ENCODE assay signal across 8 cellular contexts in genomic region chr11:111978028-111978771, GRCh38. TPM values are rescaled to one million over a fixed set of nuclear protein-coding genes. Genes with fewer than 3 reads are reported as not detected.
A peak's percentile ranks its signal among the peaks of the same experiment; 100 is the strongest.
DNase-seq lines count a peak whose midpoint lies in the region; ATAC-seq and TF ChIP-seq lines count a peak whose summit lies in the region.

No MANE protein-coding gene starts in this region.

- no peaks in the 10 kb centered on the region for H3K9me3 ChIP-seq in mesodermal cell (ENCODE audit: control insufficient read depth, low read length)

- H3K4me3 Mint-ChIP-seq in type B pancreatic cell = peak overlapping the region; percentile 86

- H3K27ac Mint-ChIP-seq in type B pancreatic cell = peak overlapping the region; percentile 50

- H3K4me1 Mint-ChIP-seq in type B pancreatic cell (ENCODE audit: unreplicated experiment) = peaks cover 33% of the 10 kb centered on the region

- no peaks in the 10 kb centered on the region for H3K9me3 Mint-ChIP-seq in type B pancreatic cell

- peaks cover 4% of the 10 kb centered on the region for H3K27me3 Mint-ChIP-seq in type B pancreatic cell

- no peaks in the 10 kb centered on the region for H3K36me3 Mint-ChIP-seq in type B pancreatic cell

- 0 to 5% methylated on average over 3 to 5 of the region's 8 CpGs for WGBS in mesodermal cell (ENCODE audit: insufficient coverage in 2 of 2), 2 experiments

- no peak overlapping the region for H3K27ac ChIP-seq in mesodermal cell (ENCODE audit: low read depth, low read length, severe bottlenecking)

- peaks cover 30% of the 10 kb centered on the region for H3K4me1 ChIP-seq in mesodermal cell (ENCODE audit: control insufficient read depth, insufficient read depth, low read length, poor library complexity, severe bottlenecking)

- peaks cover 24% of the 10 kb centered on the region for H3K36me3 ChIP-seq in mesodermal cell (ENCODE audit: control insufficient read depth, insufficient read depth, low read length)

- H3K4me3 ChIP-seq in mesodermal cell (ENCODE audit: extremely low read depth, insufficient read depth, low read length, poor library complexity, severe bottlenecking) = peak overlapping the region; percentile 54

- peak; percentile 74 for DNase-seq in HCEC 1CT
- peak; percentile 14 for DNase-seq in T1000 (lab: John Stamatoyannopoulos, UW)
- peak; percentile 89 for DNase-seq in epidermal melanocyte (ENCODE audit: insufficient read length, low spot score)
- no peak for DNase-seq in type B pancreatic cell (ENCODE audit: extremely low spot score, unreplicated experiment)
- DNase-seq in stimulated activated CD4-positive, alpha-beta T cell treated with anti-CD3 and anti-CD28 coated beads, Interleukin-2, amount 100 ng/mL, for 48 hours = no peak
- no peak for DNase-seq in activated CD4-positive, alpha-beta T cell treated with anti-CD3 and anti-CD28 coated beads for 48 hours

- peak; percentile 33 for TF ChIP-seq CTCF in type B pancreatic cell (conservative IDR thresholded peaks at IDR 0.05)

- no peak for ATAC-seq in GM19324 (IDR thresholded peaks at IDR 0.05; ENCODE audit: low FRiP score, unreplicated experiment)

RNA-seq across cellular contexts. Expression of gene DIXDC1, which starts 41.1 kb away (rescaled TPM):
- 17.2 TPM for polyA plus RNA-seq in mesodermal cell (2013, experiment 1 of 2)
- polyA plus RNA-seq in mesodermal cell (2013, experiment 2 of 2) = 15.0 TPM
- total RNA-seq in type B pancreatic cell (ENCODE audit: low replicate concordance) = 4.8 and 22.0 TPM in 2 replicates

RNA-seq across cellular contexts. Expression of gene DLAT, which starts 47.0 kb away (rescaled TPM):
- polyA plus RNA-seq in mesodermal cell (2013, experiment 1 of 2) = 48.1 TPM
- 50.3 TPM for polyA plus RNA-seq in mesodermal cell (2013, experiment 2 of 2)
- total RNA-seq in type B pancreatic cell (ENCODE audit: low replicate concordance) = 43.8 and 46.8 TPM in 2 replicates

RNA-seq across cellular contexts. Expression of gene C11orf52, which starts 59.5 kb away (rescaled TPM):
- 0.96 TPM for polyA plus RNA-seq in mesodermal cell (2013, experiment 1 of 2)
- 0.81 TPM for polyA plus RNA-seq in mesodermal cell (2013, experiment 2 of 2)
- total RNA-seq in type B pancreatic cell (ENCODE audit: low replicate concordance) = 1.8 and 7.6 TPM in 2 replicates

Comparison
In these comparisons a context has a peak if more than half of its experiments do, and no peak if none do; other contexts are left out.
1. DNase-seq: peak in HCEC 1CT (single experiment), T1000 (single experiment) and epidermal melanocyte (single experiment); none in type B pancreatic cell (single experiment), stimulated activated CD4-positive, alpha-beta T cell treated with anti-CD3 and anti-CD28 coated beads, Interleukin-2, amount 100 ng/mL, for 48 hours (0 of 2) and activated CD4-positive, alpha-beta T cell treated with anti-CD3 and anti-CD28 coated beads for 48 hours (single experiment).